Comparison of ENCODE assay signal across 1 cellular context in the genomic region with DNA sequence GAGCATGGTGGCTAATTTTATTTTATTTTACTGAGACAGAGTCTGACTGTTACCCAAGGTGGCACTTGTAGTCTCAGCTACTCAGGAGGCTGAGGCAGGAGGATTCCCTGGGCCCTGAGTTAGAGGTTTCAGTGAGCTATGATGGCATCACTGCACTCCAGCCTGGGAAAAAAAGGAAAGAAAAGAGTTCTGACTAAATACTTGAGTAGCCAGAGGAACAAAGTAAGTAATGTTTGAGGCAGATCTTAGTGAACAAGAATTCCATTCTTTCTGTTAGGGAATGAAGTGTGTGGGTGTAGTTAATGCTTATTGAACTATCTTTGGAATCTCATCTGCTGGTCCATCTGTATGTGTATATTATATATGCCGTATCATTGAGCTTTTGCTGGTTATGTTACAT.
TF ChIP-seq lines count a peak whose summit lies in the region.

No MANE protein-coding gene starts in this region.

TF ChIP-seq in IMR-90, 13 proteins besides CTCF, POLR2A, EP300 and RAD21:
- TF ChIP-seq NFE2L2 (IDR thresholded peaks at IDR 0.05; ENCODE audit: low read depth, low read length) (no peak), RCOR1 (IDR thresholded peaks at IDR 0.05; ENCODE audit: insufficient replicate concordance, low read length) (no peak), MAFK (IDR thresholded peaks at IDR 0.05; ENCODE audit: low read depth, low read length) (no peak), MXI1 (IDR thresholded peaks at IDR 0.05; ENCODE audit: borderline replicate concordance, low read depth, low read length) (no peak), SMC3 (IDR thresholded peaks at IDR 0.05; ENCODE audit: low read depth, low read length) (no peak), FOS (IDR thresholded peaks at IDR 0.05; ENCODE audit: low read depth, low read length) (no peak)
- TF ChIP-seq, protein P1, sequence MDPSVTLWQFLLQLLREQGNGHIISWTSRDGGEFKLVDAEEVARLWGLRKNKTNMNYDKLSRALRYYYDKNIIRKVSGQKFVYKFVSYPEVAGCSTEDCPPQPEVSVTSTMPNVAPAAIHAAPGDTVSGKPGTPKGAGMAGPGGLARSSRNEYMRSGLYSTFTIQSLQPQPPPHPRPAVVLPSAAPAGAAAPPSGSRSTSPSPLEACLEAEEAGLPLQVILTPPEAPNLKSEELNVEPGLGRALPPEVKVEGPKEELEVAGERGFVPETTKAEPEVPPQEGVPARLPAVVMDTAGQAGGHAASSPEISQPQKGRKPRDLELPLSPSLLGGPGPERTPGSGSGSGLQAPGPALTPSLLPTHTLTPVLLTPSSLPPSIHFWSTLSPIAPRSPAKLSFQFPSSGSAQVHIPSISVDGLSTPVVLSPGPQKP (IDR thresholded peaks at IDR 0.05; ENCODE audit: borderline replicate concordance, low read depth, low read length) = no peak
